ENCODE assay signal across 8 cellular contexts in the genomic region with DNA sequence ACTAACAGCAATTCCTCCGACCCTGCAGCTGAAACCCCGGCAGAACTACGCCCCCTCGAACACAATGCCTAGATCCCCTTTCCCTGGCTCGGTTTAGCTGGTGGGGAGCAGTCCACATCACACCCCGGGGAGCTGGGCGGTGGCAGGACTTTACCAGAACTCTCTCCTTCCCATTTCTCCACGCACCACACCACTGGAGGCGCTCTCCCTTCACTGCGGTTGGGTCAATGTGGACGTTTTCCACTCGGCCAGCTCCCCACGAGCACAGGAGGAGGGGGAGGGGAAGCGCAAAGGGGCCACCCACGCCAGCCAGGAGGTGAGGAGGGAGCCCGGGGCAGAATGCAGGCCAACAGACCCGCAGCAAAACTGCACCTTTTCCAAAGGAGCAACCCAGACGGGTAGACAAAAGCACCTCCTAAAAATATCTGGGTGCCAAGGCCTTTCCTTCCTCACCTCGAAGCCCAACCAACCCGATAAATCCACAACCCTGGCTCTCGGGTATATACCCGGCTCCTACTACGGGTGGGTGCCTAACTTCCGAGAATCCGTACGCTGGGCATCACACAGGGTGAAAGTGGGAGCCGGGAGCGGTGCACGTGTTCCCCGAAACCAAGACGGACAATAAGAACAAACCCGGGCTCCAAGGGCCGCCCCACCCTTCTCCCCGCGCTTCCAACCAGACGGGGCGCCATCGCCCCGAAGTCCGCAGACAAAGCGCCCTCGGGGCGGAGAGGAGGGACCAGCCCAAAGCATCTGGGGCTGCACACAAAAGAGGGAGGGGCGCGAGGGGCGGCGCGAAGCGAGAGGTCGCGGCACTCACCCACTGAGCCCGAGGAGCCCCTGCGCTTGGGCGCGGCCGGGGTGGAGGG. TPM values are rescaled to one million over a fixed set of nuclear protein-coding genes. Genes with fewer than 3 reads are reported as not detected.
DNase-seq lines count a peak whose midpoint lies in the region; ATAC-seq lines count a peak whose summit lies in the region.

No MANE protein-coding gene starts in this region.

- H3K4me1 Mint-ChIP-seq in dendritic cell treated with granulocyte-macrophage colony-stimulating factor and Interleukin-4, amounts not matched to agents 40 ng/mL and 50 ng/mL, for 4 days (ENCODE audit: low read depth): peaks cover 35% of the 10 kb centered on the region

- DNase-seq in GM04503 (ENCODE audit: low read depth) (peak; percentile 40), NCI-H526 (lab: John Stamatoyannopoulos, UW) (peak; percentile 59 to 91), left lobe of liver (ENCODE audit: low spot score) (peak; percentile 74)
- peak; percentile 49 for DNase-seq in activated CD4-positive, alpha-beta T cell treated with anti-CD3 and anti-CD28 coated beads, Interleukin-2, amount 50 U/mL, for 1 hour
- DNase-seq in stimulated activated CD4-positive, alpha-beta T cell treated with anti-CD3 and anti-CD28 coated beads, Interleukin-2, amount 100 ng/mL, for 24 hours: peak; percentile 66 to 74

- intact Hi-C loops in dendritic cell treated with granulocyte-macrophage colony-stimulating factor and Interleukin-4, amounts not matched to agents 40 ng/mL and 50 ng/mL, for 4 days (cut with micrococcal nuclease): loop anchor here (2.0 kb wide), 1 partner anchor 120 kb away; no protein-coding TSS in a partner anchor

- H3K9me3 Mint-ChIP-seq in dendritic cell treated with granulocyte-macrophage colony-stimulating factor and Interleukin-4, amounts not matched to agents 40 ng/mL and 50 ng/mL, for 4 days: no peaks in the 10 kb centered on the region

- no peaks in the 10 kb centered on the region for H3K27me3 Mint-ChIP-seq in dendritic cell treated with granulocyte-macrophage colony-stimulating factor and Interleukin-4, amounts not matched to agents 40 ng/mL and 50 ng/mL, for 4 days

- peak overlapping the region; percentile 97 for H3K27ac Mint-ChIP-seq in dendritic cell treated with granulocyte-macrophage colony-stimulating factor and Interleukin-4, amounts not matched to agents 40 ng/mL and 50 ng/mL, for 4 days

- ATAC-seq in HG03342 (IDR thresholded peaks at IDR 0.05; ENCODE audit: unreplicated experiment) (peak; percentile 17), left lobe of liver (peak; percentile 52), HG03095 (IDR thresholded peaks at IDR 0.05; ENCODE audit: unreplicated experiment) (no peak)

- H3K36me3 Mint-ChIP-seq in dendritic cell treated with granulocyte-macrophage colony-stimulating factor and Interleukin-4, amounts not matched to agents 40 ng/mL and 50 ng/mL, for 4 days (ENCODE audit: low read depth): peaks cover 30% of the 10 kb centered on the region

- peak overlapping the region; percentile 100 for H3K4me3 Mint-ChIP-seq in dendritic cell treated with granulocyte-macrophage colony-stimulating factor and Interleukin-4, amounts not matched to agents 40 ng/mL and 50 ng/mL, for 4 days

RNA-seq across cellular contexts. Expression of a gene that starts 1.1 kb away (rescaled TPM):
- 183 TPM for total RNA-seq in left lobe of liver
